12 cellular contexts compared by ENCODE assay signal in the genomic region with DNA sequence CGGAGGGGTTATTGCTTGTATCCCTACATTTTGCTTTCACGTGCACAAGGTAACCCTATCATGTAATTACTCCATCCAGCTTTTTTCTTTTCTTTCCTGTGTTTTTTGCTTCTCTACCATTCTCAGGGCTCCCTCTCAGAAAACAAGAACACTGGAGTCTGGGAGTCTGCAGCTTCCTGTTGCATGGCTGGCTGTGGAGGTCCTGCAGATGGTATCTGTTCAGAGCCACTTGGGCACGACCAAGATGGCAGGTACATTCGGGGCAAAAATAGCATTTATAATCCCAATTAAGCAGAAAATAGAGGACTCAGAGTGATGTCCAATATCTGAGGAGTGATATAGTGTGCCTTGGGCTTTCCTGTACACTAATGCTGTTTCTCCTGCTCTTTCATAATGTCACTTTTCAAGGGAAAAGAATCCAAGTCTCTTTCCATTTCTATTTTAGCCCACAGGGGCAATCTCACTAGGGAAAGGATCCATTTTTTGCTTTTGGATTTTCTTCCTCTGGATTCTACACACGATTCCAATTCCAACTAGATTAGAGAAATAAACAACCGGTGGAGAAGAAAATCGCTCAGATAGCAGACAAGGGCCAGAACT. TPM values are rescaled to one million over a fixed set of nuclear protein-coding genes. Genes with fewer than 3 reads are reported as not detected.
A peak's percentile ranks its signal among the peaks of the same experiment; 100 is the strongest.
DNase-seq lines count a peak whose midpoint lies in the region; ATAC-seq and TF ChIP-seq lines count a peak whose summit lies in the region.
"Had no signal": no experiment of that assay in that cellular context is flagged by ENCODE, and none has a peak within 500 bp of the region (broad histone marks: within the 10 kb centered on the region; RNA-seq: fewer than 3 reads in every experiment).

No MANE protein-coding gene starts in this region.

- no peaks in the 10 kb centered on the region for H3K36me3 ChIP-seq in breast epithelium
- H3K36me3 ChIP-seq in body of pancreas (replicated peaks in 1 of 2; ENCODE audit: insufficient read depth in 1 of 2, low read depth in 2 of 2): no peaks in the 10 kb centered on the region
- no peaks in the 10 kb centered on the region for H3K36me3 ChIP-seq in lower lobe of right lung
- no peaks in the 10 kb centered on the region for H3K36me3 ChIP-seq in tibial artery

- CTCF ChIA-PET in MCF 10A (lab: Yijun Ruan, JAX): interaction anchor here (0.9 to 2.5 kb wide), 3 partner anchors 11 to 288 kb away, joined by 3 to 15 read pairs (median 14); no protein-coding TSS in a partner anchor

- H3K9me3 Mint-ChIP-seq in MCF 10A (ENCODE audit: unreplicated experiment): no peaks in the 10 kb centered on the region
- H3K9me3 Mint-ChIP-seq: CD8-positive, alpha-beta T cell had no signal

- H3K9me3 ChIP-seq in breast epithelium: no peaks in the 10 kb centered on the region
- H3K9me3 ChIP-seq in body of pancreas: no peaks in the 10 kb centered on the region
- no peaks in the 10 kb centered on the region for H3K9me3 ChIP-seq in lower lobe of right lung
- no peaks in the 10 kb centered on the region for H3K9me3 ChIP-seq in tibial artery
- H3K9me3 ChIP-seq: mucosa of descending colon had no signal

- H3K4me3 ChIP-seq in breast epithelium (peak overlapping the region in 2 of 3 donors; percentile 15 to 28), body of pancreas (no peak overlapping the region), lower lobe of right lung (peak overlapping the region; percentile 17), tibial artery (no peak overlapping the region)
- H3K4me3 ChIP-seq: mucosa of descending colon had no signal

- no peak for DNase-seq in breast epithelium (ENCODE audit: low spot score in 2 of 2)
- DNase-seq in MCF 10A (ENCODE audit: unreplicated experiment): no peak
- peak in 1 of 4 donors; percentile 26 for DNase-seq in body of pancreas
- DNase-seq in lower lobe of right lung: no peak
- DNase-seq in tibial artery: no peak
- DNase-seq in activated CD4-positive, alpha-beta T cell treated with anti-CD3 and anti-CD28 coated beads for 48 hours: no peak
- DNase-seq: activated CD8-positive, alpha-beta memory T cell treated with anti-CD3 and anti-CD28 coated beads, Interleukin-2, amount 50 U/mL, for 4 hours; CD8-positive, alpha-beta T cell; SIG-M5 had no signal

- H3K27me3 Mint-ChIP-seq in MCF 10A (ENCODE audit: insufficient read depth, unreplicated experiment): no peaks in the 10 kb centered on the region

- H3K4me1 Mint-ChIP-seq in MCF 10A (ENCODE audit: insufficient read depth, unreplicated experiment): peaks cover 36% of the 10 kb centered on the region

- H3K36me3 Mint-ChIP-seq in MCF 10A (ENCODE audit: insufficient read depth, unreplicated experiment): peaks cover 4% of the 10 kb centered on the region

- no peaks in the 10 kb centered on the region for H3K27me3 ChIP-seq in breast epithelium
- no peaks in the 10 kb centered on the region for H3K27me3 ChIP-seq in body of pancreas
- H3K27me3 ChIP-seq in lower lobe of right lung (ENCODE audit: low read depth): no peaks in the 10 kb centered on the region
- H3K27me3 ChIP-seq in tibial artery: no peaks in the 10 kb centered on the region

- H3K4me1 ChIP-seq in breast epithelium (peaks cover 3 to 13% of the 10 kb centered on the region in 2 donors), body of pancreas (peaks cover 55% of the 10 kb centered on the region), lower lobe of right lung (peaks cover 78% of the 10 kb centered on the region), tibial artery (peaks cover 0 to 43% (median 24%) of the 10 kb centered on the region in 4 donors)

- TF ChIP-seq CTCF in breast epithelium (IDR thresholded peaks at IDR 0.05) (no peak), MCF 10A (IDR thresholded peaks at IDR 0.05; ENCODE audit: unreplicated experiment) (no peak), body of pancreas (IDR thresholded peaks at IDR 0.05) (no peak), lower lobe of right lung (IDR thresholded peaks at IDR 0.05) (no peak), tibial artery (IDR thresholded peaks at IDR 0.05) (no peak)

- H3K27ac ChIP-seq in breast epithelium (peak overlapping the region; percentile 31 to 41), body of pancreas (peak overlapping the region; percentile 71 to 89 (median 82)), lower lobe of right lung (peak overlapping the region; percentile 74), tibial artery (peak overlapping the region; percentile 21 to 54)

- TF ChIP-seq POLR2A in breast epithelium (IDR thresholded peaks at IDR 0.05) (no peak), body of pancreas (IDR thresholded peaks at IDR 0.05) (no peak)

- intact Hi-C loops in breast epithelium (cut with DNase I; ENCODE audit: low total_unique reads): no loop called here
- intact Hi-C loops in MCF 10A (cut with micrococcal nuclease): loop anchor here (5.0 kb wide), 1 partner anchor 149 kb away; no protein-coding TSS in a partner anchor
- intact Hi-C loops in body of pancreas (cut with DNase I): no loop called here
- intact Hi-C loops in lower lobe of right lung (cut with DNase I): loop anchor here (10.0 kb wide), 1 partner anchor 167 kb away; no protein-coding TSS in a partner anchor
- intact Hi-C loops in tibial artery (cut with DNase I; ENCODE audit: low total_unique reads): no loop called here

- no TSS peak for BruUV-seq in MCF 10A (replicated peaks; lab: Mats Ljungman, UMichigan)

- POLR2A ChIA-PET in MCF 10A (lab: Yijun Ruan, JAX): interaction anchor here (0.8 to 2.6 kb wide), 6 partner anchors 12 to 326 kb away, joined by 3 to 10 read pairs (median 3); partner anchors contain the start of genes PNMA1 and RIOX1

- ATAC-seq in body of pancreas: no peak
- no peak for ATAC-seq in lower lobe of right lung
- ATAC-seq in HG03045 (IDR thresholded peaks at IDR 0.05; ENCODE audit: unreplicated experiment): no peak
- no peak for ATAC-seq in HG03196 (IDR thresholded peaks at IDR 0.05; ENCODE audit: unreplicated experiment)
- ATAC-seq: CD8-positive, alpha-beta T cell had no signal

- H3K27ac Mint-ChIP-seq in MCF 10A (ENCODE audit: low read depth, unreplicated experiment): no peak overlapping the region
- H3K27ac Mint-ChIP-seq: CD8-positive, alpha-beta T cell had no signal

- H3K4me3 Mint-ChIP-seq in MCF 10A (ENCODE audit: unreplicated experiment): no peak overlapping the region
- H3K4me3 Mint-ChIP-seq: CD8-positive, alpha-beta T cell had no signal

- 9 to 15% methylated on average over 7 of the region's 7 CpGs for WGBS in body of pancreas, 2 donors

RNA-seq across cellular contexts. Expression of gene NUMB, which starts 3.2 kb away (rescaled TPM):
- total RNA-seq in breast epithelium: 10 to 100 TPM; 49.6 to 84.0 (median 61.6) TPM
- total RNA-seq in MCF 10A (2022): 81.5 and 88.5 TPM in 2 replicates
- 10 to 100 TPM; 43.8 to 45.2 TPM for total RNA-seq in body of pancreas
- 126 TPM for total RNA-seq in lower lobe of right lung

RNA-seq across cellular contexts. Expression of gene RIOX1, which starts 29.2 kb away (rescaled TPM):
- total RNA-seq in breast epithelium (10 to 100 TPM; 10.9 to 20.5 (median 18.0) TPM), MCF 10A (2022) (12.3 and 12.4 TPM in 2 replicates), body of pancreas (10 to 100 TPM; 19.7 to 23.4 TPM), lower lobe of right lung (12.9 TPM)

Comparison
In these comparisons a context has a peak if more than half of its experiments do, and no peak if none do; other contexts are left out.
1. intact Hi-C loops: an anchor here in MCF 10A (5.0 kb wide) and lower lobe of right lung (10.0 kb wide); none called in breast epithelium, body of pancreas and tibial artery.
2. H3K4me3 ChIP-seq: peak in breast epithelium (2 of 3) and lower lobe of right lung (single experiment); none in body of pancreas (0 of 2) and tibial artery (0 of 2).
3. Peak in every context shown above with its lines, with median percentiles within 50 percentile points of each other: H3K27ac ChIP-seq.